In genomic region chrX:49041683-49042529, GRCh38 we compare ENCODE assay signal across 8 cellular contexts. TPM values are rescaled to one million over a fixed set of nuclear protein-coding genes. Genes with fewer than 3 reads are reported as not detected.
DNase-seq lines count a peak whose midpoint lies in the region; ATAC-seq and TF ChIP-seq lines count a peak whose summit lies in the region.

No MANE protein-coding gene starts in this region.

- ATAC-seq in GM19324 (IDR thresholded peaks at IDR 0.05; ENCODE audit: low FRiP score, unreplicated experiment) (no peak), HG03039 (IDR thresholded peaks at IDR 0.05; ENCODE audit: unreplicated experiment) (no peak)

- H3K4me3 ChIP-seq in ascending aorta (peak overlapping the region; percentile 68 to 73), stomach smooth muscle (ENCODE audit: low read length in 2 of 2) (peak overlapping the region; percentile 77 to 94)

- H3K36me3 ChIP-seq in ascending aorta (peaks cover 20 to 22% of the 10 kb centered on the region in 2 donors), stomach smooth muscle (ENCODE audit: control insufficient read depth in 2 of 2, insufficient read depth in 2 of 2, low read length in 2 of 2) (peaks cover 11 to 17% of the 10 kb centered on the region in 2 donors)

- H3K9ac ChIP-seq in stomach smooth muscle (ENCODE audit: low read length in 2 of 2) = peak overlapping the region; percentile 97 to 99

- no peak for TF ChIP-seq CTCF in ascending aorta (IDR thresholded peaks at IDR 0.05)

- intact Hi-C loops in ascending aorta (cut with DNase I) = loop anchor here (2.0 to 5.0 kb wide), 5 partner anchors 31 to 240 kb away; partner anchors contain the start of genes HDAC6, PQBP1, PRICKLE3 and TIMM17B

- H3K27me3 ChIP-seq in ascending aorta = no peaks in the 10 kb centered on the region
- H3K27me3 ChIP-seq in stomach smooth muscle (ENCODE audit: control insufficient read depth in 1 of 2, insufficient read depth in 2 of 2, low read length in 2 of 2) = peaks cover 0 to 4% of the 10 kb centered on the region in 2 donors

- H3K4me1 ChIP-seq in ascending aorta (peaks cover 0 to 3% of the 10 kb centered on the region in 2 donors), stomach smooth muscle (ENCODE audit: control insufficient read depth, insufficient read depth, low read length) (peaks cover 22% of the 10 kb centered on the region)

- no peaks in the 10 kb centered on the region for H3K9me3 ChIP-seq in ascending aorta
- H3K9me3 ChIP-seq in stomach smooth muscle (ENCODE audit: control insufficient read depth in 2 of 2, low read length in 2 of 2) = no peaks in the 10 kb centered on the region

- H3K27ac ChIP-seq in ascending aorta (peak overlapping the region; percentile 95 to 98), stomach smooth muscle (ENCODE audit: low read length) (peak overlapping the region; percentile 97)

- DNase-seq in EL (peak; percentile 82), NAMALWA (ENCODE audit: low spot score) (peak; percentile 13), ascending aorta (ENCODE audit: low spot score in 2 of 2) (no peak), iris pigment epithelial cell (ENCODE audit: low read depth) (peak; percentile 65), activated gamma-delta T cell treated with Interleukin-2 at 50 U/mL for 16 hours (no peak)

RNA-seq across cellular contexts. Expression of gene TFE3, which starts 1.3 kb away (rescaled TPM):
- total RNA-seq in ascending aorta = 141 TPM

RNA-seq across cellular contexts. Expression of gene CCDC120, which starts 16.9 kb away (rescaled TPM):
- total RNA-seq in ascending aorta = 0.11 TPM

RNA-seq across cellular contexts. Expression of gene PRAF2, which starts 31.9 kb away (rescaled TPM):
- 48.4 TPM for total RNA-seq in ascending aorta

RNA-seq across cellular contexts. Expression of gene WDR45, which starts 37.8 kb away (rescaled TPM):
- 169 TPM for total RNA-seq in ascending aorta

RNA-seq across cellular contexts. Expression of gene GRIPAP1, which starts 39.8 kb away (rescaled TPM):
- total RNA-seq in ascending aorta = 15.0 TPM

Comparison
In these comparisons a context has a peak if more than half of its experiments do, and no peak if none do; other contexts are left out.
1. DNase-seq: peak in EL (single experiment), NAMALWA (single experiment) and iris pigment epithelial cell (single experiment); none in ascending aorta (0 of 2) and activated gamma-delta T cell treated with Interleukin-2 at 50 U/mL for 16 hours (single experiment).